In the genomic region with DNA sequence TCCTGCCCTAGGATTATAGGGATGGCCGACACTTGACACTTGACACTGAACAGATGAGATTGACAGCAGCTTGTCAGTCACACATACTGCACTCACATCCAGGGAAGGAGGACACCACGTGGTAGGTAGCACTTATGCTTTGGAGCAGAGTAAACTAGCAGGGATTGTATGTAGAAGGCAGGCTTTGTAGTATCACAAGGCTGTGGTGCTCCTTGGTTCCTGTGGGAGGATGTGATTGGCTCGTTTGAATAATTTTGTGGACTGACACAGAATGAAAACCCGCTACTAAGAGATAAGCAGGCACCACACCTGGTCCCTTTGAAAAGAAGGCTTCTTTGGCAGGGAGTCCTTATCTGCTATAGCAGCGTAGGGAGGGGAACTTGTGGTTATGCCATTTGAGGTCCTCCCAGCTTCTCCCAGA, we compare ENCODE assay signal across 21 cellular contexts.
DNase-seq lines count a peak whose midpoint lies in the region; ATAC-seq and TF ChIP-seq lines count a peak whose summit lies in the region.
"Had no signal": no experiment of that assay in that cellular context is flagged by ENCODE, and none has a peak within 500 bp of the region (broad histone marks: within the 10 kb centered on the region; RNA-seq: fewer than 3 reads in every experiment).

No MANE protein-coding gene starts in this region.

- peaks cover 8% of the 10 kb centered on the region for H3K9me3 ChIP-seq in endodermal cell (ENCODE audit: control insufficient read depth, low read length)

- H3K27me3 ChIP-seq in endodermal cell (ENCODE audit: control insufficient read depth, insufficient read depth, low read length, poor library complexity, severe bottlenecking), result no peaks in the 10 kb centered on the region

- no peak overlapping the region for H3K27ac ChIP-seq in endodermal cell (ENCODE audit: low read depth, low read length)
- H3K27ac ChIP-seq: GM23248, HL-60, PC-9 had no signal

- no peak overlapping the region for H3K4me3 ChIP-seq in endodermal cell (ENCODE audit: low read length)
- H3K4me3 ChIP-seq: GM23248, PC-9 had no signal

- TF ChIP-seq CTCF in endodermal cell (conservative IDR thresholded peaks at IDR 0.05), result no peak

- no peak for ATAC-seq in HG02852 (IDR thresholded peaks at IDR 0.05; ENCODE audit: unreplicated experiment)
- ATAC-seq: SK-N-SH treated with all-trans-retinoic acid at 6 μM for 48 hours had no signal

- H3K4me3 Mint-ChIP-seq in endodermal cell, result no peak overlapping the region
- H3K4me3 Mint-ChIP-seq: CD14-positive monocyte; T-helper 1 cell treated with Interleukin-12 subunit alpha and Interleukin-12 subunit beta and Interleukin-4 antibody, amounts not matched to agents 30 μg/mL and 1 μg/mL, for 36 hours had no signal

- peaks cover 13% of the 10 kb centered on the region for H3K4me1 Mint-ChIP-seq in endodermal cell

- no peak overlapping the region for H3K27ac Mint-ChIP-seq in endodermal cell
- H3K27ac Mint-ChIP-seq: CD14-positive monocyte; T-helper 1 cell treated with Interleukin-12 subunit alpha and Interleukin-12 subunit beta and Interleukin-4 antibody, amounts not matched to agents 30 μg/mL and 1 μg/mL, for 36 hours had no signal

- H3K4me1 ChIP-seq in endodermal cell (ENCODE audit: control insufficient read depth, insufficient read depth, low read length), result no peaks in the 10 kb centered on the region

- 14 to 64% methylated on average over 1 to 5 of the region's 5 CpGs for WGBS in endodermal cell (ENCODE audit: insufficient coverage in 1 of 2, insufficient read length in 1 of 2), 2 experiments

- no peaks in the 10 kb centered on the region for H3K9me3 Mint-ChIP-seq in endodermal cell

- H3K27me3 Mint-ChIP-seq in endodermal cell (ENCODE audit: insufficient read depth), result no peaks in the 10 kb centered on the region

- DNase-seq in NCI-H82 (lab: John Stamatoyannopoulos, UW), result peak; percentile 58
- no peak for DNase-seq in NCI-H82 treated with DMSO at 0.1 percent for 48 hours (lab: John Stamatoyannopoulos, UW; ENCODE audit: unreplicated experiment)
- peak; percentile 88 for DNase-seq in OCI-M1 (lab: John Stamatoyannopoulos, UW)
- DNase-seq in endodermal cell, result peak; percentile 43
- DNase-seq in C1 segment of cervical spinal cord (lab: John Stamatoyannopoulos, UW), result no peak
- no peak for DNase-seq in ecto neural progenitor cell (ENCODE audit: low spot score)
- DNase-seq in dedifferentiated amniotic fluid mesenchymal stem cell (ENCODE audit: extremely low spot score), result no peak
- DNase-seq: DMS79, GM23248, Karpas-422, MM.1S, NCI-H1436, NCI-H2029 treated with DMSO at 0.1 percent for 48 hours, NCI-H2227 treated with DMSO at 0.1 percent for 48 hours, NCI-H69, PC-9 had no signal

- no peak overlapping the region for H3K9ac ChIP-seq in endodermal cell (ENCODE audit: extremely low read depth, low read length, poor library complexity, severe bottlenecking)
- H3K9ac ChIP-seq: GM23248 had no signal

- H3K36me3 ChIP-seq in endodermal cell (ENCODE audit: control insufficient read depth, insufficient read depth, low read length), result no peaks in the 10 kb centered on the region

- H3K36me3 Mint-ChIP-seq in endodermal cell (ENCODE audit: low read depth), result no peaks in the 10 kb centered on the region
- H3K36me3 Mint-ChIP-seq: CD14-positive monocyte had no signal

Comparison
In these comparisons a context has a peak if more than half of its experiments do, and no peak if none do; other contexts are left out.
1. DNase-seq: peak in NCI-H82 (single experiment), OCI-M1 (single experiment) and endodermal cell (single experiment); none in NCI-H82 treated with DMSO at 0.1 percent for 48 hours (single experiment), C1 segment of cervical spinal cord (0 of 14), ecto neural progenitor cell (single experiment) and dedifferentiated amniotic fluid mesenchymal stem cell (single experiment).